8 cellular contexts compared by ENCODE assay signal in genomic region chr3:120416868-120417267, GRCh38. TPM values are rescaled to one million over a fixed set of nuclear protein-coding genes. Genes with fewer than 3 reads are reported as not detected.
DNase-seq lines count a peak whose midpoint lies in the region; ATAC-seq, FAIRE-seq and TF ChIP-seq lines count a peak whose summit lies in the region.

No MANE protein-coding gene starts in this region.

- H3K27me3 ChIP-seq in astrocyte (ENCODE audit: insufficient read depth, low read length) = no peaks in the 10 kb centered on the region
- no peaks in the 10 kb centered on the region for H3K27me3 ChIP-seq in small intestine (ENCODE audit: control insufficient read depth in 2 of 2, insufficient read depth in 2 of 2, low read length in 2 of 2)

- H3K9ac ChIP-seq in astrocyte (ENCODE audit: low read length) = peak overlapping the region; percentile 40

- no peak for TF ChIP-seq CTCF in astrocyte (IDR thresholded peaks at IDR 0.05; ENCODE audit: insufficient read depth, low read depth, low read length)

- H3K27ac Mint-ChIP-seq in astrocyte (ENCODE audit: unreplicated experiment) (peak overlapping the region; percentile 42), naive B cell (peak overlapping the region in 1 of 6 donors; percentile 28)

- H3K36me3 ChIP-seq in astrocyte (ENCODE audit: insufficient read depth, low read length) (peaks cover 28% of the 10 kb centered on the region), small intestine (ENCODE audit: control insufficient read depth in 2 of 2, insufficient read depth in 2 of 2, low read length in 2 of 2) (no peaks in the 10 kb centered on the region)

- peak; percentile 57 for DNase-seq in activated CD8-positive, alpha-beta memory T cell treated with anti-CD3 and anti-CD28 coated beads for 24 hours
- DNase-seq in activated CD8-positive, alpha-beta memory T cell treated with anti-CD3 and anti-CD28 coated beads, Interleukin-2, amount 50 U/mL, for 48 hours = no peak
- DNase-seq in astrocyte (ENCODE audit: low read depth) (no peak), naive B cell (peak; percentile 9), small intestine (no peak), CD1c-positive myeloid dendritic cell (ENCODE audit: extremely low spot score) (no peak), mucosa of gallbladder (ENCODE audit: low spot score) (no peak)

- H3K79me2 ChIP-seq in astrocyte (ENCODE audit: insufficient read depth, low read length) = peaks cover 63% of the 10 kb centered on the region

- 33 to 37% (median 35%) methylated on average over 2 of the region's 2 CpGs for WGBS in small intestine, 3 donors

- H3K9me3 ChIP-seq in astrocyte (ENCODE audit: insufficient read depth, low read depth, low read length) = no peaks in the 10 kb centered on the region
- no peaks in the 10 kb centered on the region for H3K9me3 ChIP-seq in small intestine (ENCODE audit: control insufficient read depth, low read depth)

- peaks cover 47% of the 10 kb centered on the region for H4K20me1 ChIP-seq in astrocyte (ENCODE audit: insufficient read depth, low read length)

- peaks cover 49% of the 10 kb centered on the region for H3K4me1 Mint-ChIP-seq in astrocyte (ENCODE audit: low read depth, unreplicated experiment)
- H3K4me1 Mint-ChIP-seq in naive B cell = peaks cover 19 to 24% (median 22%) of the 10 kb centered on the region in 3 donors

- peaks cover 45% of the 10 kb centered on the region for H3K4me1 ChIP-seq in astrocyte (ENCODE audit: insufficient read depth, low read length)
- peaks cover 0 to 2% of the 10 kb centered on the region in 2 donors for H3K4me1 ChIP-seq in small intestine (ENCODE audit: control insufficient read depth in 2 of 2, insufficient read depth in 1 of 2, low read depth in 1 of 2, low read length in 1 of 2)

- H3K27ac ChIP-seq in astrocyte (ENCODE audit: low read depth, low read length) (peak overlapping the region; percentile 45), small intestine (ENCODE audit: low read depth in 1 of 2, low read length in 1 of 2) (peak overlapping the region in 1 of 2 donors; percentile 29)

- H3K36me3 Mint-ChIP-seq in astrocyte (ENCODE audit: low read depth, unreplicated experiment) = peaks cover 17% of the 10 kb centered on the region
- H3K36me3 Mint-ChIP-seq in naive B cell = no peaks in the 10 kb centered on the region

- H3K9me3 Mint-ChIP-seq in astrocyte (ENCODE audit: unreplicated experiment) (no peaks in the 10 kb centered on the region), naive B cell (no peaks in the 10 kb centered on the region)

- no peak for FAIRE-seq in astrocyte (lab: Jason Lieb, UNC)
- FAIRE-seq in small intestine (lab: Jason Lieb, UNC) = no peak

- ATAC-seq in HG03103 (IDR thresholded peaks at IDR 0.05; ENCODE audit: low read depth, unreplicated experiment) (peak; percentile 7), naive B cell (ENCODE audit: low read depth in 2 of 2) (peak; percentile 8 to 16)

- H3K27me3 Mint-ChIP-seq in astrocyte (ENCODE audit: low read depth, unreplicated experiment) = no peaks in the 10 kb centered on the region
- peaks cover 0 to 9% (median 7%) of the 10 kb centered on the region in 3 donors for H3K27me3 Mint-ChIP-seq in naive B cell

- peak overlapping the region; percentile 68 for H3K4me2 ChIP-seq in astrocyte (ENCODE audit: low read length)

- H2AFZ ChIP-seq in astrocyte (ENCODE audit: low read depth, low read length) = no peak overlapping the region

- H3K4me3 ChIP-seq in astrocyte (ENCODE audit: insufficient read depth, low read depth, low read length) (no peak overlapping the region), small intestine (ENCODE audit: low read depth in 1 of 2, low read length in 2 of 2) (no peak overlapping the region)

- no peak overlapping the region for H3K4me3 Mint-ChIP-seq in astrocyte (ENCODE audit: unreplicated experiment)
- peak overlapping the region; percentile 78 to 96 (median 91) for H3K4me3 Mint-ChIP-seq in naive B cell

RNA-seq across cellular contexts. Expression of gene FSTL1, which starts 33.9 kb away (rescaled TPM):
- 1,010 and 1,056 TPM in 2 replicates for total RNA-seq in astrocyte
- polyA plus RNA-seq in naive B cell (ENCODE audit: low read depth in 6 of 6) = 1 to 10 TPM in 1 of 6 donors, under 1 TPM in 2, not detected in 3; 0.29 to 1.3 (median 0.92) TPM
- 10 to 100 TPM in 1 of 3 donors, 1 to 10 TPM in 2; 1.3 to 90.1 (median 2.7) TPM for polyA plus RNA-seq in small intestine
- 294 TPM for total RNA-seq in mucosa of gallbladder

Comparison
In these comparisons a context has a peak if more than half of its experiments do, and no peak if none do; other contexts are left out.
1. DNase-seq: peak in activated CD8-positive, alpha-beta memory T cell treated with anti-CD3 and anti-CD28 coated beads for 24 hours (single experiment) and naive B cell (single experiment); none in activated CD8-positive, alpha-beta memory T cell treated with anti-CD3 and anti-CD28 coated beads, Interleukin-2, amount 50 U/mL, for 48 hours (single experiment), astrocyte (single experiment), small intestine (single experiment), CD1c-positive myeloid dendritic cell (single experiment) and mucosa of gallbladder (single experiment).